ENCODE assay signal across 1 cellular context in genomic region chr4:2534904-2535385, GRCh38.
TF ChIP-seq lines count a peak whose summit lies in the region.

No MANE protein-coding gene starts in this region.

TF ChIP-seq in GM12878, 131 proteins besides CTCF, POLR2A, EP300 and RAD21 (continued from another document):
- TF ChIP-seq BCLAF1 (IDR thresholded peaks at IDR 0.05) (no peak), TBL1XR1 (IDR thresholded peaks at IDR 0.05; ENCODE audit: low read depth, low read length) (no peak), CHD1 (IDR thresholded peaks at IDR 0.05; ENCODE audit: low read depth, low read length) (no peak)
